Comparison of ENCODE assay signal across 1 cellular context in the genomic region with DNA sequence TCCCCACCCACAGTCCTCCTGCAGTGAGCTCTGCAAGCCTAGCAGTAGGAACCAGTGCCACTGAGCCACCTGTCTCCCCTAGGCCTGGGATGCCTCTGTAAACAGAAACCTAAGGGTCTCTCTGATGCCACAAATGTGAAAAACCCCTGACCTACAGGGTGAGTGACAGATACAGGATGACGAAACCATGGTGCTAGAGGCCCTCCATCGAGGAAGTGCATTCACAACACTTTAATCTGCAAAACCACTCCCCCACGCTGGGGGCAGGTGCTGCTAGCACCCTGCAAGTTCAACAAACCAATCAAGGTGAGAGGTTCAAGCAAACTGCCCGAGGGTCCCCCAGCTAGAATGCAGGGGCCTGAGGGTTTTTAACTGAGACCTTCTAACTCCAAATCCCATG.
TF ChIP-seq lines count a peak whose summit lies in the region.

No MANE protein-coding gene starts in this region.

TF ChIP-seq in K562, 482 proteins besides CTCF, POLR2A, EP300 and RAD21 (continued from another document):
- no peak for TF ChIP-seq SMC3 (conservative IDR thresholded peaks at IDR 0.05; ENCODE audit: insufficient read depth, low read depth, low read length)
- TF ChIP-seq, protein P1, sequence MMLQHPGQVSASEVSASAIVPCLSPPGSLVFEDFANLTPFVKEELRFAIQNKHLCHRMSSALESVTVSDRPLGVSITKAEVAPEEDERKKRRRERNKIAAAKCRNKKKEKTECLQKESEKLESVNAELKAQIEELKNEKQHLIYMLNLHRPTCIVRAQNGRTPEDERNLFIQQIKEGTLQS (IDR thresholded peaks at IDR 0.05), result peak; percentile 30; the same call in 1 of the 2 replicates
- TF ChIP-seq, protein P1 (CRISPR knock-in tag; conservative IDR thresholded peaks at IDR 0.05), result no peak
- no peak for TF ChIP-seq TAF7 (tag; IDR thresholded peaks at IDR 0.05)
- TF ChIP-seq ZNF436 (CRISPR knock-in tag; IDR thresholded peaks at IDR 0.05), result no peak
- TF ChIP-seq DMBX1 (CRISPR knock-in tag; IDR thresholded peaks at IDR 0.05; ENCODE audit: borderline replicate concordance), result no peak
TF ChIP-seq in K562: peak in this region for 2.
